22 cellular contexts compared by ENCODE assay signal in genomic region chr7:110856704-110857103, GRCh38.
DNase-seq lines count a peak whose midpoint lies in the region; ATAC-seq, FAIRE-seq and TF ChIP-seq lines count a peak whose summit lies in the region.
"Had no signal": no experiment of that assay in that cellular context is flagged by ENCODE, and none has a peak within 500 bp of the region (broad histone marks: within the 10 kb centered on the region; RNA-seq: fewer than 3 reads in every experiment).

No MANE protein-coding gene starts in this region.

- H3K4me3 ChIP-seq in HUES48 (ENCODE audit: low read depth, low read length): no peak overlapping the region
- no peak overlapping the region for H3K4me3 ChIP-seq in astrocyte (ENCODE audit: insufficient read depth, low read depth, low read length)
- H3K4me3 ChIP-seq: heart left ventricle, lower lobe of right lung, psoas muscle, smooth muscle cell, stomach had no signal

- no peaks in the 10 kb centered on the region for H3K27me3 Mint-ChIP-seq in astrocyte (ENCODE audit: low read depth, unreplicated experiment)
- H3K27me3 Mint-ChIP-seq: activated naive CD8-positive, alpha-beta T cell had no signal

- peak overlapping the region; percentile 14 for H3K27ac Mint-ChIP-seq in astrocyte (ENCODE audit: unreplicated experiment)
- H3K27ac Mint-ChIP-seq: activated naive CD8-positive, alpha-beta T cell; activated T-helper 1 cell treated with anti-CD3 and anti-CD28 coated beads, Interleukin-12 subunit alpha, Interleukin-12 subunit beta, Interleukin-2, Interleukin-4 antibody, amounts not matched to agents 30 ng/mL and 10 ng/mL and 1 ng/mL, durations not matched to agents 14 hours and 24 hours and 36 hours; CD8-positive, alpha-beta T cell; immature natural killer cell had no signal

- no peaks in the 10 kb centered on the region for H3K79me2 ChIP-seq in astrocyte (ENCODE audit: insufficient read depth, low read length)

- H3K27ac ChIP-seq in HUES48 (ENCODE audit: low read depth, low read length) (peak overlapping the region; percentile 58), astrocyte (ENCODE audit: low read depth, low read length) (no peak overlapping the region)
- H3K27ac ChIP-seq: heart left ventricle, lower lobe of right lung, psoas muscle, stomach had no signal

- H3K4me2 ChIP-seq in astrocyte (ENCODE audit: low read length): no peak overlapping the region
- H3K4me2 ChIP-seq: smooth muscle cell had no signal

- H4K20me1 ChIP-seq in astrocyte (ENCODE audit: insufficient read depth, low read length): no peaks in the 10 kb centered on the region

- no peaks in the 10 kb centered on the region for H3K36me3 ChIP-seq in HUES48 (ENCODE audit: control insufficient read depth, insufficient read depth, low read length)
- H3K36me3 ChIP-seq in astrocyte (ENCODE audit: insufficient read depth, low read length): no peaks in the 10 kb centered on the region
- H3K36me3 ChIP-seq: heart left ventricle, lower lobe of right lung, stomach had no signal

- H3K9ac ChIP-seq in HUES48 (ENCODE audit: low read depth, low read length): no peak overlapping the region
- no peak overlapping the region for H3K9ac ChIP-seq in astrocyte (ENCODE audit: low read length)

- no peak for TF ChIP-seq CTCF in astrocyte (IDR thresholded peaks at IDR 0.05; ENCODE audit: insufficient read depth, low read depth, low read length)

- H3K27me3 ChIP-seq in HUES48 (ENCODE audit: control insufficient read depth, insufficient read depth, low read length) (no peaks in the 10 kb centered on the region), astrocyte (ENCODE audit: insufficient read depth, low read length) (no peaks in the 10 kb centered on the region)
- H3K27me3 ChIP-seq: heart left ventricle, stomach had no signal

- H3K9me3 ChIP-seq in HUES48 (ENCODE audit: control insufficient read depth, insufficient read depth, low read length) (no peaks in the 10 kb centered on the region), astrocyte (ENCODE audit: insufficient read depth, low read depth, low read length) (no peaks in the 10 kb centered on the region)
- H3K9me3 ChIP-seq: heart left ventricle, lower lobe of right lung, psoas muscle, stomach had no signal

- ATAC-seq in GM18873 (IDR thresholded peaks at IDR 0.05; ENCODE audit: low FRiP score, unreplicated experiment) (no peak), HG02981 (IDR thresholded peaks at IDR 0.05; ENCODE audit: unreplicated experiment) (no peak)
- ATAC-seq: CD8-positive, alpha-beta T cell; heart left ventricle; lower lobe of right lung; psoas muscle had no signal

- no peak overlapping the region for H2AFZ ChIP-seq in astrocyte (ENCODE audit: low read depth, low read length)

- H3K4me3 Mint-ChIP-seq in astrocyte (ENCODE audit: unreplicated experiment): no peak overlapping the region
- H3K4me3 Mint-ChIP-seq: activated naive CD8-positive, alpha-beta T cell; activated T-helper 1 cell treated with anti-CD3 and anti-CD28 coated beads, Interleukin-12 subunit alpha, Interleukin-12 subunit beta, Interleukin-2, Interleukin-4 antibody, amounts not matched to agents 30 ng/mL and 10 ng/mL and 1 ng/mL, durations not matched to agents 14 hours and 24 hours and 36 hours; CD8-positive, alpha-beta T cell; immature natural killer cell had no signal

- H3K9me3 Mint-ChIP-seq in astrocyte (ENCODE audit: unreplicated experiment): no peaks in the 10 kb centered on the region
- H3K9me3 Mint-ChIP-seq: activated T-helper 1 cell treated with anti-CD3 and anti-CD28 coated beads, Interleukin-12 subunit alpha, Interleukin-12 subunit beta, Interleukin-2, Interleukin-4 antibody, amounts not matched to agents 30 ng/mL and 10 ng/mL and 1 ng/mL, durations not matched to agents 14 hours and 24 hours and 36 hours; CD8-positive, alpha-beta T cell had no signal

- H3K4me1 Mint-ChIP-seq in astrocyte (ENCODE audit: low read depth, unreplicated experiment): peaks cover 5% of the 10 kb centered on the region
- H3K4me1 Mint-ChIP-seq: immature natural killer cell had no signal

- no peak for FAIRE-seq in astrocyte (lab: Jason Lieb, UNC)
- FAIRE-seq: colon, endometrium had no signal

- H3K4me1 ChIP-seq in HUES48 (ENCODE audit: control insufficient read depth, insufficient read depth, low read length): peaks cover 24% of the 10 kb centered on the region
- no peaks in the 10 kb centered on the region for H3K4me1 ChIP-seq in astrocyte (ENCODE audit: insufficient read depth, low read length)
- H3K4me1 ChIP-seq: heart left ventricle, lower lobe of right lung, psoas muscle, stomach had no signal

- peak; percentile 23 for DNase-seq in EH (ENCODE audit: low read depth)
- DNase-seq in astrocyte (ENCODE audit: low read depth): no peak
- DNase-seq in kidney tubule cell (ENCODE audit: low spot score): peak; percentile 35
- no peak for DNase-seq in ecto neural progenitor cell (ENCODE audit: low spot score)
- DNase-seq: CD8-positive, alpha-beta T cell; heart left ventricle; immature natural killer cell; lower lobe of right lung; NCI-H1436 treated with DMSO at 0.1 percent for 48 hours; NCI-H446 treated with DMSO at 0.1 percent for 48 hours; psoas muscle; stimulated activated CD4-positive, alpha-beta T cell treated with anti-CD3 and anti-CD28 coated beads, Interleukin-4, amount 100 ng/mL, for 4 hours; stomach; trophoblast cell had no signal

- no peaks in the 10 kb centered on the region for H3K36me3 Mint-ChIP-seq in astrocyte (ENCODE audit: low read depth, unreplicated experiment)
- H3K36me3 Mint-ChIP-seq: activated naive CD8-positive, alpha-beta T cell; CD8-positive, alpha-beta T cell; immature natural killer cell had no signal

Comparison
In these comparisons a context has a peak if more than half of its experiments do, and no peak if none do; other contexts are left out.
1. DNase-seq: peak in EH (single experiment) and kidney tubule cell (single experiment); none in astrocyte (single experiment) and ecto neural progenitor cell (single experiment).